ENCODE assay signal across 9 cellular contexts in the genomic region with DNA sequence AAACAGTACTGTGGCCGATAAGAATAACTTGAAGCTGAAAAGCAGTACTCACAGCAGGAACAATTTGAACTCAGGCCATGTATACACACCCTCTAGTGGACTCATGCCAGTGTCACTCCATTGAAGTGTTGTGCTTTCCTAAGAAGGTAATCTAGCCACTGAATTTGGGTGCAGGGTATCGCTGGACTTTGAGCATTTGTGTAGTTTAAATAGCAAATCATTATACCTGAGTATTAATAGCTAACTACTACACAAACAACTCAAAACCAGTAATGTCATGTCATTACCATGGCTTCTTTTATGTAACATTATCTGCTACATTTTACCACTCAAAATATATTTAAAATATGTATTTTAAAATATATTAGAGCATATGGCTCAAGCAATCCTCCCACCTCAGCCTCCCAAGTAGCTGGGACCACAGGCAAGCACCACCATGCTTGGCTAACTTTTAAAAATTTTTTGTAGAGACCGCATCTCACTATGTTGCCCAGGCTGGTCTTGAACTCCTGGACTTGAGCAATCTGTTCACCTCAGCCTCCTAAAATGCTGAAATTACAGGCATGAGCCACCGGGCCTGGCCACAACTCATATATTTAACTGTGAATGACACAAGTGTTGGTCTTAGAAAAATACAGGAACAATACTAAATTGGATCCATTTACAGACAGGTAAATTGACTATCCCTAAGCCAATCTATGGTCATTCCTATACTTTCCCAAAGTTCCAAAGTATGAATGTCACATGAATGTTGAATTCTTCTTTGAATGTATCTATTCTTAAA. TPM values are rescaled to one million over a fixed set of nuclear protein-coding genes. Genes with fewer than 3 reads are reported as not detected.
DNase-seq lines count a peak whose midpoint lies in the region; ATAC-seq and TF ChIP-seq lines count a peak whose summit lies in the region.
"Had no signal": no experiment of that assay in that cellular context is flagged by ENCODE, and none has a peak within 500 bp of the region (broad histone marks: within the 10 kb centered on the region; RNA-seq: fewer than 3 reads in every experiment).

No MANE protein-coding gene starts in this region.

- peak; percentile 30 for DNase-seq in A673 (ENCODE audit: low spot score)
- peak; percentile 24 for DNase-seq in GM23338 (ENCODE audit: low spot score)
- DNase-seq in WTC11 (ENCODE audit: low spot score) = no peak
- peak; percentile 8 for DNase-seq in iPS-NIHi11 (ENCODE audit: low spot score)
- DNase-seq in activated effector memory CD4-positive, alpha-beta T cell treated with anti-CD3 and anti-CD28 coated beads, Interleukin-2, amount 50 U/mL, for 16 hours = no peak
- no peak for DNase-seq in activated CD4-positive, alpha-beta T cell treated with anti-CD3 and anti-CD28 coated beads for 48 hours
- no peak for DNase-seq in activated naive CD4-positive, alpha-beta T cell treated with anti-CD3 and anti-CD28 coated beads, Interleukin-2, amount 10 ng/mL, durations not matched to agents 7 days and 5 days
- no peak for DNase-seq in NCI-H2171 treated with DMSO at 0.1 percent for 48 hours (lab: John Stamatoyannopoulos, UW)

- CTCF ChIA-PET in A673 (lab: Charles Lee) (interaction anchor here (0.5 kb wide), 1 partner anchor 84 kb away, joined by 5 read pairs; no protein-coding TSS in a partner anchor), WTC11 (lab: Charles Lee) (interaction anchor here (1.4 kb wide), 1 partner anchor 123 kb away, joined by 3 read pairs; the partner anchor contains the start of gene TOMM20L)
- CTCF ChIA-PET in activated naive CD4-positive, alpha-beta T cell treated with anti-CD3 and anti-CD28 coated beads, Interleukin-2, amount 10 ng/mL, durations not matched to agents 7 days and 5 days (lab: Charles Lee) = no interaction called here

- H3K9me3 ChIP-seq in A673 (ENCODE audit: low read depth, low read length, poor library complexity, severe bottlenecking) = no peaks in the 10 kb centered on the region

- TF ChIP-seq CTCF in A673 (conservative IDR thresholded peaks at IDR 0.05; ENCODE audit: low read depth, low read length) (0 out of 2 replicates have a peak, but pooled peaks have one; percentile 17), GM23338 (conservative IDR thresholded peaks at IDR 0.05; ENCODE audit: low read depth in 2 of 2) (peak; percentile 31 to 41), WTC11 (IDR thresholded peaks at IDR 0.05) (no peak)

- H3K4me1 ChIP-seq in A673 (ENCODE audit: insufficient read depth, low read length, poor library complexity, severe bottlenecking) = peaks cover 12% of the 10 kb centered on the region
- no peaks in the 10 kb centered on the region for H3K4me1 ChIP-seq in GM23338 (ENCODE audit: insufficient read depth)

- H3K4me3 Mint-ChIP-seq in GM23338 = no peak overlapping the region
- no peak overlapping the region for H3K4me3 Mint-ChIP-seq in WTC11
- H3K4me3 Mint-ChIP-seq in activated naive CD4-positive, alpha-beta T cell treated with anti-CD3 and anti-CD28 coated beads, Interleukin-2, amount 10 ng/mL, durations not matched to agents 7 days and 5 days = no peak overlapping the region

- H3K36me3 ChIP-seq in A673 (ENCODE audit: insufficient read depth, low read length, poor library complexity, severe bottlenecking) (peaks cover 79% of the 10 kb centered on the region), GM23338 (ENCODE audit: insufficient read depth) (peaks cover 43% of the 10 kb centered on the region; the same call in 1 of the 2 replicates)

- H3K4me3 ChIP-seq in A673 (ENCODE audit: low read depth, low read length, poor library complexity, severe bottlenecking) = no peak overlapping the region
- H3K4me3 ChIP-seq in GM23338 = no peak overlapping the region

- H3K4me2 ChIP-seq in GM23338 = no peak overlapping the region

- no peak overlapping the region for H2AFZ ChIP-seq in GM23338

- H3K36me3 Mint-ChIP-seq in GM23338 (ENCODE audit: low read depth) = peaks cover 68% of the 10 kb centered on the region
- peaks cover 57% of the 10 kb centered on the region for H3K36me3 Mint-ChIP-seq in WTC11
- H3K36me3 Mint-ChIP-seq in activated naive CD4-positive, alpha-beta T cell treated with anti-CD3 and anti-CD28 coated beads, Interleukin-2, amount 10 ng/mL, durations not matched to agents 7 days and 5 days = peaks cover 58% of the 10 kb centered on the region

- POLR2A ChIA-PET in A673 (lab: Charles Lee; ENCODE audit: low non-redundant PET) (no interaction called here), WTC11 (lab: Charles Lee) (no interaction called here)

- no peaks in the 10 kb centered on the region for H3K9me2 ChIP-seq in GM23338 (ENCODE audit: insufficient read depth)

- ATAC-seq in GM23338 = peak; percentile 43; the same call in 2 of the 3 replicates
- ATAC-seq in WTC11 = peak; percentile 60

- H3K4me1 Mint-ChIP-seq in GM23338 (no peaks in the 10 kb centered on the region), WTC11 (no peaks in the 10 kb centered on the region)
- peaks cover 30% of the 10 kb centered on the region for H3K4me1 Mint-ChIP-seq in activated naive CD4-positive, alpha-beta T cell treated with anti-CD3 and anti-CD28 coated beads, Interleukin-2, amount 10 ng/mL, durations not matched to agents 7 days and 5 days

- intact Hi-C loops in A673 (cut with micrococcal nuclease; ENCODE audit: unreplicated experiment) = no loop called here

- H3K27ac ChIP-seq in A673 (ENCODE audit: low read depth, low read length, poor library complexity, severe bottlenecking) (peak overlapping the region; percentile 2), GM23338 (ENCODE audit: low read depth) (peak overlapping the region; percentile 71)
- H3K27ac ChIP-seq: HL-60 had no signal

- peaks cover 17% of the 10 kb centered on the region for H3F3A ChIP-seq in GM23338 (replicated peaks; ENCODE audit: low read depth)

- H3K27me3 Mint-ChIP-seq in GM23338 (ENCODE audit: insufficient read depth, low read depth, poor library complexity) = peaks cover 3% of the 10 kb centered on the region
- H3K27me3 Mint-ChIP-seq in WTC11 (ENCODE audit: low read depth) = no peaks in the 10 kb centered on the region
- H3K27me3 Mint-ChIP-seq in activated naive CD4-positive, alpha-beta T cell treated with anti-CD3 and anti-CD28 coated beads, Interleukin-2, amount 10 ng/mL, durations not matched to agents 7 days and 5 days = no peaks in the 10 kb centered on the region

- H3K9me3 Mint-ChIP-seq in GM23338 = no peaks in the 10 kb centered on the region
- H3K9me3 Mint-ChIP-seq in WTC11 = no peaks in the 10 kb centered on the region
- no peaks in the 10 kb centered on the region for H3K9me3 Mint-ChIP-seq in activated naive CD4-positive, alpha-beta T cell treated with anti-CD3 and anti-CD28 coated beads, Interleukin-2, amount 10 ng/mL, durations not matched to agents 7 days and 5 days

- H3K79me2 ChIP-seq in GM23338 (replicated peaks; ENCODE audit: insufficient read depth) = peaks cover 45% of the 10 kb centered on the region

- H3K27ac Mint-ChIP-seq in GM23338 (no peak overlapping the region), WTC11 (no peak overlapping the region)
- H3K27ac Mint-ChIP-seq in activated naive CD4-positive, alpha-beta T cell treated with anti-CD3 and anti-CD28 coated beads, Interleukin-2, amount 10 ng/mL, durations not matched to agents 7 days and 5 days = no peak overlapping the region

- H3K27me3 ChIP-seq in A673 (replicated peaks; ENCODE audit: insufficient read depth, low read depth, low read length, poor library complexity) (no peaks in the 10 kb centered on the region), GM23338 (ENCODE audit: insufficient read depth) (no peaks in the 10 kb centered on the region)

- BruUV-seq in A673 (replicated peaks; lab: Mats Ljungman, UMichigan) = no TSS peak

- peaks cover 19% of the 10 kb centered on the region for H4K20me1 ChIP-seq in GM23338 (replicated peaks; ENCODE audit: insufficient read depth)

TF ChIP-seq in GM23338, 12 proteins besides CTCF, POLR2A, EP300 and RAD21 (continues in another document):
- no peak for TF ChIP-seq EZH2 (IDR thresholded peaks at IDR 0.05; ENCODE audit: low read depth, unreplicated experiment)
- no peak for TF ChIP-seq ZNF114 (CRISPR knock-in tag; IDR thresholded peaks at IDR 0.05)
- no peak for TF ChIP-seq NANOG (IDR thresholded peaks at IDR 0.05; ENCODE audit: borderline replicate concordance)
- no peak for TF ChIP-seq EZH2phosphoT487 (IDR thresholded peaks at IDR 0.05; ENCODE audit: unreplicated experiment)
- TF ChIP-seq STAT1 (IDR thresholded peaks at IDR 0.05; ENCODE audit: unreplicated experiment) = no peak
- TF ChIP-seq JUNB (IDR thresholded peaks at IDR 0.05; ENCODE audit: unreplicated experiment) = no peak

TF ChIP-seq in WTC11, 78 proteins besides CTCF, POLR2A, EP300 and RAD21 (continues in another document):
- TF ChIP-seq CDX4 (CRISPR knock-in tag; IDR thresholded peaks at IDR 0.05; ENCODE audit: borderline replicate concordance) (no peak), EMX1 (CRISPR knock-in tag; IDR thresholded peaks at IDR 0.05) (no peak), CREM (CRISPR knock-in tag; IDR thresholded peaks at IDR 0.05) (no peak)
- TF ChIP-seq, protein P1, sequence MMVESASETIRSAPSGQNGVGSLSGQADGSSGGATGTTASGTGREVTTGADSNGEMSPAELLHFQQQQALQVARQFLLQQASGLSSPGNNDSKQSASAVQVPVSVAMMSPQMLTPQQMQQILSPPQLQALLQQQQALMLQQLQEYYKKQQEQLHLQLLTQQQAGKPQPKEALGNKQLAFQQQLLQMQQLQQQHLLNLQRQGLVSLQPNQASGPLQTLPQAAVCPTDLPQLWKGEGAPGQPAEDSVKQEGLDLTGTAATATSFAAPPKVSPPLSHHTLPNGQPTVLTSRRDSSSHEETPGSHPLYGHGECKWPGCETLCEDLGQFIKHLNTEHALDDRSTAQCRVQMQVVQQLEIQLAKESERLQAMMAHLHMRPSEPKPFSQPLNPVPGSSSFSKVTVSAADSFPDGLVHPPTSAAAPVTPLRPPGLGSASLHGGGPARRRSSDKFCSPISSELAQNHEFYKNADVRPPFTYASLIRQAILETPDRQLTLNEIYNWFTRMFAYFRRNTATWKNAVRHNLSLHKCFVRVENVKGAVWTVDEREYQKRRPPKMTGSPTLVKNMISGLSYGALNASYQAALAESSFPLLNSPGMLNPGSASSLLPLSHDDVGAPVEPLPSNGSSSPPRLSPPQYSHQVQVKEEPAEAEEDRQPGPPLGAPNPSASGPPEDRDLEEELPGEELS (CRISPR knock-in tag; IDR thresholded peaks at IDR 0.05) = no peak

RNA-seq across cellular contexts. Expression of gene ARID4A, which starts 25.6 kb away (rescaled TPM):
- 24.1 and 24.9 TPM in 2 replicates for total RNA-seq in A673 (2021)
- total RNA-seq in GM23338 (2014; rRNA removed; shearing (Covaris generic)) = 9.1 and 14.1 TPM in 2 replicates
- 10.8 and 25.4 TPM in 2 replicates for polyA plus RNA-seq in GM23338 (2016; fragmentation: Nextera tagmentation; extraction: Ambion mirVana)
- total RNA-seq in WTC11 (2021) = 12.5 to 15.0 TPM (median 12.6 TPM) in 3 replicates

RNA-seq across cellular contexts. Expression of gene PSMA3, which starts 28.1 kb away (rescaled TPM):
- 355 and 375 TPM in 2 replicates for total RNA-seq in A673 (2021)
- total RNA-seq in GM23338 (2014; rRNA removed; shearing (Covaris generic)) = 184 and 249 TPM in 2 replicates
- 677 and 691 TPM in 2 replicates for polyA plus RNA-seq in GM23338 (2016; fragmentation: Nextera tagmentation; extraction: Ambion mirVana)
- total RNA-seq in WTC11 (2021) = 260 to 286 TPM (median 270 TPM) in 3 replicates

Comparison
In these comparisons a context has a peak if more than half of its experiments do, and no peak if none do; other contexts are left out.
1. DNase-seq: peak in A673 (single experiment), GM23338 (single experiment) and iPS-NIHi11 (single experiment); none in WTC11 (single experiment), activated effector memory CD4-positive, alpha-beta T cell treated with anti-CD3 and anti-CD28 coated beads, Interleukin-2, amount 50 U/mL, for 16 hours (single experiment), activated CD4-positive, alpha-beta T cell treated with anti-CD3 and anti-CD28 coated beads for 48 hours (single experiment), activated naive CD4-positive, alpha-beta T cell treated with anti-CD3 and anti-CD28 coated beads, Interleukin-2, amount 10 ng/mL, durations not matched to agents 7 days and 5 days (single experiment) and NCI-H2171 treated with DMSO at 0.1 percent for 48 hours (single experiment).